Comparison of ENCODE assay signal across 8 cellular contexts in the genomic region with DNA sequence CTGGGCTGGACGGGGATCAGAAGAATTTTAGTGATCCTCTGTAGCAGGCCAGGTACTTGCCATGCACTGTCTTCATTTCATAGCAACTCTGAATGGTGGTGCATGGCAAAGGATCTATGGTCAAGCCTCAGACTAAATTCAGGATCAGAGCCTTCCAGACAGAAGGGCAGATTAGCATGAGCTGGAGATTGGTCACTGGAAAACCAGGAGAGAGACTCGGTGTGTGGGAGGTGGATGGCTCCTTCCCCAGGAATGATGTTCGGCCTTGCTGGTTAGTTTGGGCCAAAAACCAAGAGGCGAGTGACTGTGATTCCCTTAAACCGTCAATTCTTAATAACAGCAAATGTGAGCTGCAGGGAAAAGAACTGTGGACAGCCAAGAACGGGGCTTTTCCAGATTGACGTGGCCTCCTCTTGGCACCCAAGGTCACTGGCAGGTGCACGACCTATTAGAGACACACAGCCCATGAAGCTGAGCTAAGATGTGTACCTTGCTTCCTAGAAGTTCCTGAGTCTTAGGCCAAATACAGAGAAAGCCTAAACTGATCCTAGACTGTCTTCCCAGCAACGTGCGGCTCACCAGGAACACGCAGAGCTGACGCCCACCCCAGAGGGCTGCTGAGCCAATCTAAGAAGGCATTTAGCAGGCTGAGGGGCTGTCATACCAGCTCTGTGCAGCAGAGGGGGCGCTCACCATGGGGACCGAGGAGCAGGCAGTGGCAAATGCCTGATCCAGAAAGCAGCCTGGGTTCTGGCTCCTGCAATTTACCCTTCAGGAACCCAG. TPM values are rescaled to one million over a fixed set of nuclear protein-coding genes. Genes with fewer than 3 reads are reported as not detected.
A peak's percentile ranks its signal among the peaks of the same experiment; 100 is the strongest.
DNase-seq lines count a peak whose midpoint lies in the region; ATAC-seq, FAIRE-seq and TF ChIP-seq lines count a peak whose summit lies in the region.

No MANE protein-coding gene starts in this region.

- no peaks in the 10 kb centered on the region for H3K9me3 ChIP-seq in HepG2 (ENCODE audit: low read length)

- no peak overlapping the region for H2AFZ ChIP-seq in HepG2 (ENCODE audit: low read length)

- peak; percentile 88 for TF ChIP-seq CTCF in HepG2 (CRISPR knock-in tag; IDR thresholded peaks at IDR 0.05)

- no peak overlapping the region for H3K4me3 ChIP-seq in HepG2 (replicated peaks in 1 of 3; ENCODE audit: insufficient read depth in 1 of 3, low read depth in 2 of 3, low read length in 3 of 3)

- H3K9ac ChIP-seq in HepG2 (ENCODE audit: insufficient read depth, low read depth, low read length): no peak overlapping the region

- intact Hi-C loops in HepG2 (cut with micrococcal nuclease; ENCODE audit: unreplicated experiment): loop anchor here (1.0 to 2.0 kb wide), 2 partner anchors 17 to 29 kb away; no protein-coding TSS in a partner anchor

- TF ChIP-seq RAD21 in HepG2 (CRISPR knock-in tag; IDR thresholded peaks at IDR 0.05): peak; percentile 89

- H3K36me3 ChIP-seq in HepG2 (replicated peaks in 1 of 2; ENCODE audit: control insufficient read depth in 1 of 2, insufficient read depth in 2 of 2, low read length in 2 of 2): peaks cover 58 to 92% of the 10 kb centered on the region in 2 experiments

- H3K4me1 ChIP-seq in HepG2 (ENCODE audit: insufficient read depth, low read length): no peaks in the 10 kb centered on the region

- ATAC-seq in HepG2 (peak; percentile 79), HG03039 (IDR thresholded peaks at IDR 0.05; ENCODE audit: unreplicated experiment) (no peak)

- TF ChIP-seq EP300 in HepG2 (IDR thresholded peaks at IDR 0.05; ENCODE audit: low read depth in 2 of 2, low read length in 2 of 2): no peak
- TF ChIP-seq EP300 in HepG2 (CRISPR knock-in tag; IDR thresholded peaks at IDR 0.05; ENCODE audit: borderline replicate concordance): no peak

- WGBS in HepG2 (ENCODE audit: low lambda C conversion rate): 82% methylated on average over 11 of the region's 14 CpGs

- peak; percentile 51 for DNase-seq in NCI-H2196 (lab: John Stamatoyannopoulos, UW; ENCODE audit: unreplicated experiment)
- DNase-seq in NCI-H2196 treated with DMSO at 0.1 percent for 48 hours (lab: John Stamatoyannopoulos, UW; ENCODE audit: unreplicated experiment): no peak
- DNase-seq in NCI-H1694 treated with DMSO at 0.1 percent for 48 hours (lab: John Stamatoyannopoulos, UW): peak; percentile 14
- DNase-seq in activated CD4-positive, CD25-positive, alpha-beta regulatory T cell treated with anti-CD3 and anti-CD28 coated beads, Interleukin-2, amount 50 U/mL, for 16 hours (ENCODE audit: low read depth, low spot score): peak; percentile 47
- peak; percentile 46 for DNase-seq in central memory CD4-positive, alpha-beta T cell
- peak; percentile 51 for DNase-seq in HepG2 (ENCODE audit: low spot score)
- DNase-seq in stimulated activated CD4-positive, alpha-beta T cell treated with anti-CD3 and anti-CD28 coated beads, Interleukin-4, amount 100 ng/mL, for 48 hours (ENCODE audit: low read depth in 2 of 2): peak; percentile 67 to 74

- POLR2A ChIA-PET in HepG2 (lab: Yijun Ruan, JAX): interaction anchor here (0.6 to 1.3 kb wide), 3 partner anchors 11 to 19 kb away, joined by 3 to 13 read pairs (median 3); partner anchors contain the start of gene ALDH4A1

- no TSS peak for BruUV-seq in HepG2 (replicated peaks; lab: Mats Ljungman, UMichigan)

- H3K27ac ChIP-seq in HepG2 (ENCODE audit: extremely low read length, insufficient read depth, low read length): no peak overlapping the region

- in situ Hi-C loops in HepG2 (cut with HindIII; ENCODE audit: extremely low pct_ligation_motif_present, low pct_unique_long_range_greater_than_20kb): no loop called here

- CTCF ChIA-PET in HepG2 (lab: Yijun Ruan, JAX; ENCODE audit: low intra/inter-chr PET ratio, low total read pairs): interaction anchor here (1.1 to 3.0 kb wide), 6 partner anchors 19 to 212 kb away, joined by 3 to 29 read pairs (median 6); partner anchors contain the start of gene ALDH4A1

- H3K4me2 ChIP-seq in HepG2 (ENCODE audit: low read depth, low read length): no peak overlapping the region

- no peaks in the 10 kb centered on the region for H3K79me2 ChIP-seq in HepG2 (ENCODE audit: insufficient read depth, low read length)

- H4K20me1 ChIP-seq in HepG2 (ENCODE audit: insufficient read depth, low read length): peaks cover 26% of the 10 kb centered on the region

- FAIRE-seq in HepG2 (lab: Jason Lieb, UNC): peak; percentile 21

- TF ChIP-seq POLR2A in HepG2 (IDR thresholded peaks at IDR 0.05; ENCODE audit: insufficient read depth in 1 of 2, low read depth in 2 of 2, low read length in 2 of 2): no peak

- no peaks in the 10 kb centered on the region for H3K27me3 ChIP-seq in HepG2 (ENCODE audit: control insufficient read depth in 1 of 2, insufficient read depth in 2 of 2, low read length in 2 of 2)

TF ChIP-seq in HepG2, 621 proteins besides CTCF, POLR2A, EP300 and RAD21 (continues in another document):
- TF ChIP-seq THAP9 (CRISPR knock-in tag; IDR thresholded peaks at IDR 0.05; ENCODE audit: borderline replicate concordance): 0 out of 2 replicates have a peak, but pooled peaks have one; percentile 23
- TF ChIP-seq REL (CRISPR knock-in tag; conservative IDR thresholded peaks at IDR 0.05): no peak
- TF ChIP-seq ZNF10 (CRISPR knock-in tag; IDR thresholded peaks at IDR 0.05; ENCODE audit: borderline replicate concordance, low read depth): no peak

RNA-seq across cellular contexts. Expression of gene ALDH4A1, which starts 18.5 kb away (rescaled TPM):
- total RNA-seq in HepG2 (2016; rRNA removed; fragmentation: Illumina TruSeq; extraction: Trizol): 58.5 and 76.4 TPM in 2 replicates
- total RNA-seq in HepG2 (2016; cell fraction: cytosol; rRNA removed; fragmentation: Illumina TruSeq; extraction: Trizol; ENCODE audit: low read depth): 7.2 and 7.7 TPM in 2 replicates
- total RNA-seq in HepG2 (2016; cell fraction: insoluble cytoplasmic fraction; rRNA removed; fragmentation: Illumina TruSeq; extraction: Trizol): 53.0 and 79.3 TPM in 2 replicates
- 22.0 and 22.8 TPM in 2 replicates for total RNA-seq in HepG2 (2016; cell fraction: membrane; rRNA removed; fragmentation: Illumina TruSeq; extraction: Trizol)
- 52.1 and 60.8 TPM in 2 replicates for total RNA-seq in HepG2 (2016; cell fraction: nucleus; rRNA removed; fragmentation: Illumina TruSeq; extraction: Trizol)
- 229 and 240 TPM in 2 replicates for polyA plus RNA-seq in HepG2 (2011; rRNA removed)
- 210 and 362 TPM in 2 replicates for polyA plus RNA-seq in HepG2 (2011; cell fraction: cytosol; rRNA removed)
- 328 and 432 TPM in 2 replicates for polyA plus RNA-seq in HepG2 (2011; cell fraction: nucleus; rRNA removed)
- polyA plus RNA-seq in HepG2 (2012): 87.2 and 88.3 TPM in 2 replicates
- polyA plus RNA-seq in HepG2 (2016; cell fraction: cytosol; fragmentation: Illumina TruSeq; extraction: Trizol; ENCODE audit: low read depth): 7.1 and 8.1 TPM in 2 replicates
- polyA plus RNA-seq in HepG2 (2016; cell fraction: insoluble cytoplasmic fraction; fragmentation: Illumina TruSeq; extraction: Trizol; ENCODE audit: low read depth): 53.0 and 59.0 TPM in 2 replicates
- 16.0 and 17.1 TPM in 2 replicates for polyA plus RNA-seq in HepG2 (2016; cell fraction: membrane; fragmentation: Illumina TruSeq; extraction: Trizol; ENCODE audit: low read depth)
- polyA plus RNA-seq in HepG2 (2016; cell fraction: nucleus; fragmentation: Illumina TruSeq; extraction: Trizol; ENCODE audit: insufficient read depth, low read depth): 91.4 and 94.6 TPM in 2 replicates
- polyA minus RNA-seq in HepG2 (2011; rRNA and poly(A)+ RNA removed; ENCODE audit: low replicate concordance): 12.3 and 373 TPM in 2 replicates
- polyA minus RNA-seq in HepG2 (2011; cell fraction: cytosol; rRNA and poly(A)+ RNA removed): 140 and 148 TPM in 2 replicates
- polyA minus RNA-seq in HepG2 (2011; cell fraction: nucleus; rRNA and poly(A)+ RNA removed): 129 and 138 TPM in 2 replicates

RNA-seq across cellular contexts. Expression of gene TAS1R2, which starts 24.4 kb away (rescaled TPM):
- total RNA-seq in HepG2 (2016; rRNA removed; fragmentation: Illumina TruSeq; extraction: Trizol): not detected in 2 replicates
- total RNA-seq in HepG2 (2016; cell fraction: cytosol; rRNA removed; fragmentation: Illumina TruSeq; extraction: Trizol; ENCODE audit: low read depth): not detected in 2 replicates
- not detected in 2 replicates for total RNA-seq in HepG2 (2016; cell fraction: insoluble cytoplasmic fraction; rRNA removed; fragmentation: Illumina TruSeq; extraction: Trizol)
- not detected in 2 replicates for total RNA-seq in HepG2 (2016; cell fraction: membrane; rRNA removed; fragmentation: Illumina TruSeq; extraction: Trizol)
- not detected in 2 replicates for total RNA-seq in HepG2 (2016; cell fraction: nucleus; rRNA removed; fragmentation: Illumina TruSeq; extraction: Trizol)
- polyA plus RNA-seq in HepG2 (2011; rRNA removed): not detected in 2 replicates
- 0.01 TPM in 1 of 2 replicates, not detected in the other for polyA plus RNA-seq in HepG2 (2011; cell fraction: cytosol; rRNA removed)
- 0.08 and 0.16 TPM in 2 replicates for polyA plus RNA-seq in HepG2 (2011; cell fraction: nucleus; rRNA removed)
- 0.09 TPM in 1 of 2 replicates, not detected in the other for polyA plus RNA-seq in HepG2 (2012)
- polyA plus RNA-seq in HepG2 (2016; cell fraction: cytosol; fragmentation: Illumina TruSeq; extraction: Trizol; ENCODE audit: low read depth): not detected in 2 replicates
- not detected in 2 replicates for polyA plus RNA-seq in HepG2 (2016; cell fraction: insoluble cytoplasmic fraction; fragmentation: Illumina TruSeq; extraction: Trizol; ENCODE audit: low read depth)
- polyA plus RNA-seq in HepG2 (2016; cell fraction: membrane; fragmentation: Illumina TruSeq; extraction: Trizol; ENCODE audit: low read depth): not detected in 2 replicates
- polyA plus RNA-seq in HepG2 (2016; cell fraction: nucleus; fragmentation: Illumina TruSeq; extraction: Trizol; ENCODE audit: insufficient read depth, low read depth): not detected in 2 replicates
- polyA minus RNA-seq in HepG2 (2011; rRNA and poly(A)+ RNA removed; ENCODE audit: low replicate concordance): not detected in 2 replicates
- not detected in 2 replicates for polyA minus RNA-seq in HepG2 (2011; cell fraction: cytosol; rRNA and poly(A)+ RNA removed)
- polyA minus RNA-seq in HepG2 (2011; cell fraction: nucleus; rRNA and poly(A)+ RNA removed): not detected in 2 replicates
